In genomic region chr9:25678846-25679360, GRCh38 we compare ENCODE assay signal across 8 cellular contexts. TPM values are rescaled to one million over a fixed set of nuclear protein-coding genes. Genes with fewer than 3 reads are reported as not detected.
DNase-seq lines count a peak whose midpoint lies in the region; ATAC-seq, FAIRE-seq and TF ChIP-seq lines count a peak whose summit lies in the region.

No MANE protein-coding gene starts in this region.

- no peaks in the 10 kb centered on the region for H3K79me2 ChIP-seq in astrocyte (ENCODE audit: insufficient read depth, low read length)

- intact Hi-C loops in stomach (cut with DNase I; ENCODE audit: low total_unique reads) = no loop called here

- H3K4me3 ChIP-seq in HEK293 (ENCODE audit: low read depth, low read length) = peak overlapping the region; percentile 77; the same call in 1 of the 2 replicates
- peak overlapping the region; percentile 61 for H3K4me3 ChIP-seq in astrocyte (ENCODE audit: insufficient read depth, low read depth, low read length)
- H3K4me3 ChIP-seq in iPS-18a (ENCODE audit: low read length) = peak overlapping the region; percentile 64
- peak overlapping the region; percentile 68 to 89 (median 84) for H3K4me3 ChIP-seq in stomach

- TF ChIP-seq POLR2A in stomach (IDR thresholded peaks at IDR 0.05) = no peak

- CTCF ChIA-PET in HEK293 (lab: Yijun Ruan, JAX) = no interaction called here

- H3K27ac ChIP-seq in HEK293 (ENCODE audit: extremely low read depth, low read depth, low read length) (peak overlapping the region; percentile 99), astrocyte (ENCODE audit: low read depth, low read length) (peak overlapping the region; percentile 91), iPS-18a (ENCODE audit: low read length) (no peak overlapping the region), stomach (peak overlapping the region in 4 of 5 donors; percentile 98 to 100 (median 98))

- H3K4me1 ChIP-seq in HEK293 (ENCODE audit: control insufficient read depth, insufficient read depth, low read length) = no peaks in the 10 kb centered on the region
- H3K4me1 ChIP-seq in astrocyte (ENCODE audit: insufficient read depth, low read length) = peaks cover 18% of the 10 kb centered on the region
- peaks cover 15% of the 10 kb centered on the region for H3K4me1 ChIP-seq in iPS-18a (ENCODE audit: control insufficient read depth, low read depth, low read length)
- peaks cover 5 to 22% (median 14%) of the 10 kb centered on the region in 4 donors for H3K4me1 ChIP-seq in stomach

- H3K27ac Mint-ChIP-seq in astrocyte (ENCODE audit: unreplicated experiment) = no peak overlapping the region

- H2AFZ ChIP-seq in astrocyte (ENCODE audit: low read depth, low read length) = peak overlapping the region; percentile 90

- DNase-seq in astrocyte (ENCODE audit: low read depth) (no peak), stomach (no peak), cerebellum (ENCODE audit: low spot score) (no peak), SIG-M5 treated with dmso at 0.1 percent for 504 hours (lab: John Stamatoyannopoulos, UW; ENCODE audit: unreplicated experiment) (no peak)

- H3K27me3 ChIP-seq in astrocyte (ENCODE audit: insufficient read depth, low read length) = no peaks in the 10 kb centered on the region
- H3K27me3 ChIP-seq in iPS-18a (ENCODE audit: control insufficient read depth, insufficient read depth, low read length) = peaks cover 9% of the 10 kb centered on the region
- peaks cover 0 to 6% (median 0%) of the 10 kb centered on the region in 3 donors for H3K27me3 ChIP-seq in stomach

- H3K9me3 Mint-ChIP-seq in astrocyte (ENCODE audit: unreplicated experiment) = peaks cover 4% of the 10 kb centered on the region

- no peaks in the 10 kb centered on the region for H3K36me3 Mint-ChIP-seq in astrocyte (ENCODE audit: low read depth, unreplicated experiment)

- no peak overlapping the region for H3K4me3 Mint-ChIP-seq in astrocyte (ENCODE audit: unreplicated experiment)

- H3K9ac ChIP-seq in astrocyte (ENCODE audit: low read length) (peak overlapping the region; percentile 94), iPS-18a (ENCODE audit: low read length) (no peak overlapping the region)

- H3K27me3 Mint-ChIP-seq in astrocyte (ENCODE audit: low read depth, unreplicated experiment) = no peaks in the 10 kb centered on the region

- H3K36me3 ChIP-seq in HEK293 (ENCODE audit: control insufficient read depth in 2 of 2, insufficient read depth in 1 of 2, low read length in 2 of 2) (no peaks in the 10 kb centered on the region), astrocyte (ENCODE audit: insufficient read depth, low read length) (no peaks in the 10 kb centered on the region), iPS-18a (ENCODE audit: control insufficient read depth, low read depth, low read length) (no peaks in the 10 kb centered on the region), stomach (no peaks in the 10 kb centered on the region)

- H4K20me1 ChIP-seq in astrocyte (ENCODE audit: insufficient read depth, low read length) = no peaks in the 10 kb centered on the region

- no peak for FAIRE-seq in astrocyte (lab: Jason Lieb, UNC)

- TF ChIP-seq CTCF in HEK293 (tag by site-specific recombination; IDR thresholded peaks at IDR 0.05) = no peak
- TF ChIP-seq CTCF in astrocyte (IDR thresholded peaks at IDR 0.05; ENCODE audit: insufficient read depth, low read depth, low read length) = no peak
- no peak for TF ChIP-seq CTCF in stomach (IDR thresholded peaks at IDR 0.05)

- peaks cover 5% of the 10 kb centered on the region for H3K4me1 Mint-ChIP-seq in astrocyte (ENCODE audit: low read depth, unreplicated experiment)

- H3K9me3 ChIP-seq in HEK293 (ENCODE audit: control insufficient read depth, insufficient read depth, low read depth, low read length) (no peaks in the 10 kb centered on the region), astrocyte (ENCODE audit: insufficient read depth, low read depth, low read length) (no peaks in the 10 kb centered on the region), iPS-18a (ENCODE audit: control insufficient read depth, low read depth, low read length) (no peaks in the 10 kb centered on the region), stomach (no peaks in the 10 kb centered on the region)

- WGBS in stomach, 5 donors = 44 to 56% (median 51%) methylated on average over 4 of the region's 4 CpGs

- no peak for ATAC-seq in GM21381 (IDR thresholded peaks at IDR 0.05; ENCODE audit: unreplicated experiment)
- no peak for ATAC-seq in HG02981 (IDR thresholded peaks at IDR 0.05; ENCODE audit: unreplicated experiment)

- POLR2A ChIA-PET in HEK293 (lab: Yijun Ruan, JAX) = interaction anchor here (0.7 to 1.4 kb wide), 7 partner anchors 9 to 424 kb away, joined by 3 to 9 read pairs (median 5); no protein-coding TSS in a partner anchor

- TF ChIP-seq EP300 in stomach (IDR thresholded peaks at IDR 0.05) = no peak

- H3K4me2 ChIP-seq in astrocyte (ENCODE audit: low read length) = peak overlapping the region; percentile 95

TF ChIP-seq in HEK293, 187 proteins besides CTCF, POLR2A, EP300 and RAD21:
- no peak for TF ChIP-seq ZNF324 (tag by site-specific recombination; IDR thresholded peaks at IDR 0.05)
- TF ChIP-seq ZNF596 (tag by site-specific recombination; IDR thresholded peaks at IDR 0.05) = no peak
- TF ChIP-seq SALL2 (tag by site-specific recombination; IDR thresholded peaks at IDR 0.05; ENCODE audit: borderline replicate concordance) = no peak
- no peak for TF ChIP-seq ZNF23 (tag by site-specific recombination; IDR thresholded peaks at IDR 0.05; ENCODE audit: borderline replicate concordance)
- no peak for TF ChIP-seq ZNF449 (tag by site-specific recombination; IDR thresholded peaks at IDR 0.05)
- TF ChIP-seq KLF10 (tag by site-specific recombination; IDR thresholded peaks at IDR 0.05) = no peak
- TF ChIP-seq ZSCAN5A (tag by site-specific recombination; IDR thresholded peaks at IDR 0.05) = no peak

RNA-seq across cellular contexts. Expression of gene TUSC1, which starts 0.7 kb away (rescaled TPM):
- total RNA-seq in astrocyte (1.9 and 2.7 TPM in 2 replicates), stomach (100 to 1,000 TPM in 1 of 5 donors, 10 to 100 TPM in 3, under 1 TPM in 1; 0.58 to 143 (median 15.8) TPM), cerebellum (5.9 TPM)
- 10 to 100 TPM in 2 of 3 donors, 1 to 10 TPM in 1; 9.9 to 10.5 (median 10.4) TPM for polyA plus RNA-seq in stomach
